Comparison of ENCODE assay signal across 25 cellular contexts in genomic region chr3:141006344-141006743, GRCh38. TPM values are rescaled to one million over a fixed set of nuclear protein-coding genes. Genes with fewer than 3 reads are reported as not detected.
"Had no signal": no experiment of that assay in that cellular context is flagged by ENCODE, and none has a peak within 500 bp of the region (broad histone marks: within the 10 kb centered on the region; RNA-seq: fewer than 3 reads in every experiment).

No MANE protein-coding gene starts in this region.

- H3K4me1 Mint-ChIP-seq: endodermal cell had no signal

- H3K36me3 Mint-ChIP-seq: naive thymus-derived CD8-positive, alpha-beta T cell; stimulated activated effector memory CD8-positive, alpha-beta T cell treated with anti-CD3 and anti-CD28 coated beads, Interleukin-12 subunit alpha, Interleukin-12 subunit beta, amount 100 ng/mL, for 72 hours had no signal

- DNase-seq: effector CD8-positive, alpha-beta T cell; endodermal cell; foreskin melanocyte; glutamatergic neuron; heart right ventricle; hippocampal formation; islet precursor cell; kidney glomerular epithelial cell; left colon; left ventricle myocardium superior; lower lobe of right lung; naive thymus-derived CD8-positive, alpha-beta T cell; nephron progenitor cell; nucleus accumbens; stimulated activated CD4-positive, alpha-beta T cell treated with anti-CD3 and anti-CD28 coated beads, Interleukin-12 subunit alpha, Interleukin-12 subunit beta, amount 100 ng/mL, for 4 hours; stimulated activated CD4-positive, alpha-beta T cell treated with anti-CD3 and anti-CD28 coated beads, Interleukin-1b, Interleukin-23, amount 100 ng/mL, for 48 hours; stimulated activated CD4-positive, alpha-beta T cell treated with anti-CD3 and anti-CD28 coated beads, Interleukin-4, amount 100 ng/mL, for 24 hours; stimulated activated naive CD4-positive, alpha-beta T cell treated with Interleukin-2 at 50 U/mL for 16 hours; stomach; thyroid gland; trophoblast cell had no signal

- H3K27ac Mint-ChIP-seq: dendritic cell treated with granulocyte-macrophage colony-stimulating factor and Interleukin-4, amounts not matched to agents 40 ng/mL and 50 ng/mL, for 4 days; endodermal cell; naive thymus-derived CD8-positive, alpha-beta T cell; nephron progenitor cell; stimulated activated effector memory CD8-positive, alpha-beta T cell treated with anti-CD3 and anti-CD28 coated beads, Interleukin-12 subunit alpha, Interleukin-12 subunit beta, amount 100 ng/mL, for 72 hours had no signal

- H3K9me3 Mint-ChIP-seq: dendritic cell treated with granulocyte-macrophage colony-stimulating factor and Interleukin-4, amounts not matched to agents 40 ng/mL and 50 ng/mL, for 4 days; endodermal cell; naive thymus-derived CD8-positive, alpha-beta T cell; stimulated activated effector memory CD8-positive, alpha-beta T cell treated with anti-CD3 and anti-CD28 coated beads, Interleukin-12 subunit alpha, Interleukin-12 subunit beta, amount 100 ng/mL, for 72 hours had no signal

- H3K4me3 Mint-ChIP-seq: dendritic cell treated with granulocyte-macrophage colony-stimulating factor and Interleukin-4, amounts not matched to agents 40 ng/mL and 50 ng/mL, for 4 days; endodermal cell; naive thymus-derived CD8-positive, alpha-beta T cell; nephron progenitor cell; stimulated activated effector memory CD8-positive, alpha-beta T cell treated with anti-CD3 and anti-CD28 coated beads, Interleukin-12 subunit alpha, Interleukin-12 subunit beta, amount 100 ng/mL, for 72 hours had no signal

- ATAC-seq: heart right ventricle; left colon; left ventricle myocardium superior; lower lobe of right lung; naive thymus-derived CD8-positive, alpha-beta T cell; sciatic nerve; stimulated activated effector memory CD8-positive, alpha-beta T cell treated with anti-CD3 and anti-CD28 coated beads, Interleukin-12 subunit alpha, Interleukin-12 subunit beta, amount 100 ng/mL, for 72 hours had no signal

RNA-seq across cellular contexts. Expression of gene SPSB4, which starts 44.8 kb away (rescaled TPM):
- total RNA-seq: fibroblast of lung; naive thymus-derived CD8-positive, alpha-beta T cell had no signal
